In the genomic region with DNA sequence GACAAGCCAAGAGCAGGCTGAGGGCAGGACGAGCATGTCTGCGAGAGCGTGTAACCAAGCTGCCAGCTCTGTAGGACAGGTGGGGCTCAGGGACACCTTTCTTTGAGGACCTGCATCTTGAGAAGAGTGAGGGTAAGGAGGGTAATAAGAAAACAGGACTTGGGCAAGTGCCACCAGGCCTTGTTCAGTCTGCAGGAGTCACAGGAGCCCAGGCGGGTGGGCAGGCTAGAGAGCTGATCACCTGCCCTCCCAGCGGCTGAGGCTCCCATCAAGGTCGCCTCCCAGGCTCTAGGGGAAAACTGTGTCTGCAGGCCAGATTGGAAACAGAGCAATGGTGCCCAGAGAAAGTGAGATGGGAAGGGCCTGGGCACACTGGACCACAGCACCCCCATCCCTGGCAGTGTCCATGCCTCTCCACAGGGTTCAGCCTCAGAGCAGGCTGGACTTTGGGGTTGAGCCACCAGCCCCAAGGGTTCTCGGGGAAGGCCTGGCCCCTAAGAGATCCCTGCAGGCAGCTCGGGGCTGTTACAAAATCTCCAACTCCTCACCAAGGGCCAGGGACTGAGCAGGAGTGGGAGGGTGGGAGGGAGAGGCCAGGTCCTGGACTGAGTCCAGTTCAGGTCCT, we compare ENCODE assay signal across 15 cellular contexts.
DNase-seq lines count a peak whose midpoint lies in the region; ATAC-seq and TF ChIP-seq lines count a peak whose summit lies in the region.
"Had no signal": no experiment of that assay in that cellular context is flagged by ENCODE, and none has a peak within 500 bp of the region (broad histone marks: within the 10 kb centered on the region; RNA-seq: fewer than 3 reads in every experiment).

No MANE protein-coding gene starts in this region.

- H3K4me1 Mint-ChIP-seq in CD14-positive monocyte: no peaks in the 10 kb centered on the region

- TF ChIP-seq CTCF in CD14-positive monocyte (IDR thresholded peaks at IDR 0.05): no peak
- no peak for TF ChIP-seq CTCF in VCaP (conservative IDR thresholded peaks at IDR 0.05)
- TF ChIP-seq CTCF in lower lobe of right lung (IDR thresholded peaks at IDR 0.05): no peak
- TF ChIP-seq CTCF in suprapubic skin (IDR thresholded peaks at IDR 0.05): no peak
- TF ChIP-seq CTCF in mucosa of descending colon (IDR thresholded peaks at IDR 0.05): no peak

- H3K4me3 ChIP-seq in lower lobe of right lung: no peak overlapping the region
- no peak overlapping the region for H3K4me3 ChIP-seq in suprapubic skin
- no peak overlapping the region for H3K4me3 ChIP-seq in mucosa of descending colon
- H3K4me3 ChIP-seq: BLaER1 treated with 17β-estradiol and CSF1 and Interleukin-3, amounts not matched to agents 10 nM and 100 nM; GM23248 had no signal

- TF ChIP-seq EP300 in suprapubic skin (IDR thresholded peaks at IDR 0.05): no peak

- H3K9me3 ChIP-seq in lower lobe of right lung (no peaks in the 10 kb centered on the region), suprapubic skin (no peaks in the 10 kb centered on the region), mucosa of descending colon (no peaks in the 10 kb centered on the region)

- no peak for TF ChIP-seq POLR2A in suprapubic skin (IDR thresholded peaks at IDR 0.05)

- H3K27me3 Mint-ChIP-seq in CD14-positive monocyte (ENCODE audit: low read depth in 3 of 3): peaks cover 0 to 10% (median 0%) of the 10 kb centered on the region in 3 donors

- DNase-seq in CD14-positive monocyte (ENCODE audit: low spot score): peak; percentile 11
- no peak for DNase-seq in lower lobe of right lung
- peak; percentile 30 to 55 for DNase-seq in suprapubic skin (ENCODE audit: low spot score in 2 of 2)
- DNase-seq in HT-29 (ENCODE audit: low spot score): no peak
- no peak for DNase-seq in mucosa of descending colon
- DNase-seq: ACHN, Calu3, DMS 273 treated with DMSO at 0.1 percent for 48 hours, GM23248 had no signal

- intact Hi-C loops in CD14-positive monocyte (cut with micrococcal nuclease) (no loop called here), lower lobe of right lung (cut with DNase I) (no loop called here), mucosa of descending colon (cut with DNase I, micrococcal nuclease) (no loop called here)

- peak; percentile 33 for ATAC-seq in lower lobe of right lung
- no peak for ATAC-seq in mucosa of descending colon
- ATAC-seq in GM21515 (IDR thresholded peaks at IDR 0.05; ENCODE audit: unreplicated experiment): no peak
- ATAC-seq: HCT116 had no signal

- no peaks in the 10 kb centered on the region for H3K36me3 Mint-ChIP-seq in CD14-positive monocyte

- H3K4me3 Mint-ChIP-seq in CD14-positive monocyte: no peak overlapping the region
- H3K4me3 Mint-ChIP-seq: CD4-positive, alpha-beta T cell had no signal

- H3K27ac Mint-ChIP-seq in CD14-positive monocyte: no peak overlapping the region
- H3K27ac Mint-ChIP-seq: CD4-positive, alpha-beta T cell had no signal

- H3K4me1 ChIP-seq in lower lobe of right lung (no peaks in the 10 kb centered on the region), suprapubic skin (no peaks in the 10 kb centered on the region), mucosa of descending colon (ENCODE audit: low read depth) (no peaks in the 10 kb centered on the region)
- H3K4me1 ChIP-seq: BLaER1 treated with 17β-estradiol and CSF1 and Interleukin-3, amounts not matched to agents 10 nM and 100 nM had no signal

- peak overlapping the region; percentile 83 for H3K27ac ChIP-seq in VCaP
- H3K27ac ChIP-seq in lower lobe of right lung: no peak overlapping the region
- H3K27ac ChIP-seq in suprapubic skin: no peak overlapping the region
- H3K27ac ChIP-seq: BLaER1 treated with 17β-estradiol and CSF1 and Interleukin-3, amounts not matched to agents 10 nM and 100 nM; GM23248; HL-60 had no signal

- WGBS in suprapubic skin: 100% methylated on average over 5 of the region's 8 CpGs

- peaks cover 0 to 3% (median 0%) of the 10 kb centered on the region in 7 donors for H3K9me3 Mint-ChIP-seq in CD14-positive monocyte
- H3K9me3 Mint-ChIP-seq: CD4-positive, alpha-beta T cell had no signal

- H3K36me3 ChIP-seq in lower lobe of right lung: no peaks in the 10 kb centered on the region
- H3K36me3 ChIP-seq in suprapubic skin: no peaks in the 10 kb centered on the region
- H3K36me3 ChIP-seq in mucosa of descending colon (ENCODE audit: low read depth): no peaks in the 10 kb centered on the region
- H3K36me3 ChIP-seq: BLaER1 treated with 17β-estradiol and CSF1 and Interleukin-3, amounts not matched to agents 10 nM and 100 nM had no signal

- no peaks in the 10 kb centered on the region for H3K27me3 ChIP-seq in lower lobe of right lung (ENCODE audit: low read depth)
- H3K27me3 ChIP-seq in suprapubic skin: no peaks in the 10 kb centered on the region
- H3K27me3 ChIP-seq: BLaER1 treated with 17β-estradiol and CSF1 and Interleukin-3, amounts not matched to agents 10 nM and 100 nM had no signal

Comparison
In these comparisons a context has a peak if more than half of its experiments do, and no peak if none do; other contexts are left out.
1. DNase-seq: peak in CD14-positive monocyte (single experiment) and suprapubic skin (2 of 2); none in lower lobe of right lung (single experiment), HT-29 (single experiment) and mucosa of descending colon (0 of 3).
2. ATAC-seq: peak in lower lobe of right lung (2 of 2); none in mucosa of descending colon (single experiment) and GM21515 (single experiment).